Comparison of ENCODE assay signal across 23 cellular contexts in the genomic region with DNA sequence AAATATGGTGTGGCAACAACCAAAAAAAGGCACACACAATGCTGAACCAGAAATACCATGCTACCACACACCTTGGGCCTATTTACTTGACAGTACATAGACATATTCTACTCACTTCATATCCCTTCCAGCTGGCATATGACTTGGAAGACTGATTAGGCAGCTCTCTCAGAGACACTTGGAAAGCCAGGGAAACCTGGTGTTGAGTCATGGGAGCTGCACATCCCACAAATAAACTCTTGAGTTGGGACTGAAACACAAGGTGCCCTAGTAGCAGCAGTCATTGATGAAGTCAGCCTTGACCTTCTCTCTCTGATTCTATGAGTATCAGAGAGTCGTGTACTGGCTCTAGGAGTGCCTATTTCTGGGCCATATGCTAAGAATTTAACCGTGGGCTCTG.
"Had no signal": no experiment of that assay in that cellular context is flagged by ENCODE, and none has a peak within 500 bp of the region (broad histone marks: within the 10 kb centered on the region; RNA-seq: fewer than 3 reads in every experiment).

No MANE protein-coding gene starts in this region.

- DNase-seq: activated B cell treated with CpG ODN at 0.5 μM for 24 hours; activated CD4-positive, alpha-beta memory T cell treated with anti-CD3 and anti-CD28 coated beads for 36 hours; activated CD4-positive, alpha-beta T cell treated with anti-CD3 and anti-CD28 coated beads for 1 hour; activated CD4-positive, alpha-beta T cell treated with anti-CD3 and anti-CD28 coated beads, Interleukin-2, amount 10 ng/mL, durations not matched to agents 7 days and 5 days; activated CD8-positive, alpha-beta memory T cell treated with anti-CD3 and anti-CD28 coated beads for 24 hours; activated effector memory CD4-positive, alpha-beta T cell treated with anti-CD3 and anti-CD28 coated beads, Interleukin-2, amount 50 U/mL, for 16 hours; activated naive CD4-positive, alpha-beta T cell treated with anti-CD3 and anti-CD28 coated beads for 36 hours; activated T-cell treated with anti-CD3 and anti-CD28 coated beads, Interleukin-2, amount 50 U/mL, for 4 hours; amygdala; Kasumi-1; KBM-7; NCI-H1048; NCI-H146; NCI-H187 treated with DMSO at 0.1 percent for 48 hours; NCI-H2081 treated with DMSO at 0.1 percent for 48 hours; NCI-H2171 treated with DMSO at 0.1 percent for 48 hours; NCI-H226; NCI-H510A; NCI-H526 treated with DMSO at 0.1 percent for 48 hours; PC-3; T-cell; T-helper 2 cell; T1000 had no signal

- ATAC-seq: activated T-cell treated with anti-CD3 and anti-CD28 coated beads, Interleukin-2, amount 50 U/mL, for 4 hours; PC-3; T-cell had no signal
